28 cellular contexts compared by ENCODE assay signal in genomic region chr20:49906101-49906604, GRCh38. TPM values are rescaled to one million over a fixed set of nuclear protein-coding genes. Genes with fewer than 3 reads are reported as not detected.
DNase-seq lines count a peak whose midpoint lies in the region; ATAC-seq and TF ChIP-seq lines count a peak whose summit lies in the region.
"Had no signal": no experiment of that assay in that cellular context is flagged by ENCODE, and none has a peak within 500 bp of the region (broad histone marks: within the 10 kb centered on the region; RNA-seq: fewer than 3 reads in every experiment).

No MANE protein-coding gene starts in this region.

- ATAC-seq in right lobe of liver = peak in 1 of 4 donors; percentile 8
- ATAC-seq in stimulated activated effector memory CD8-positive, alpha-beta T cell treated with anti-CD3 and anti-CD28 coated beads, Interleukin-12 subunit alpha, Interleukin-12 subunit beta, amount 100 ng/mL, for 72 hours = no peak
- ATAC-seq: activated naive CD4-positive, alpha-beta T cell treated with anti-CD3 and anti-CD28 coated beads, Interleukin-2, amount 50 U/mL, for 72 hours; left ventricle myocardium superior; SK-N-SH treated with all-trans-retinoic acid at 6 μM for 48 hours had no signal

- TF ChIP-seq CTCF in right lobe of liver (IDR thresholded peaks at IDR 0.05) (no peak), glutamatergic neuron (IDR thresholded peaks at IDR 0.05; ENCODE audit: partially characterized antibody, unreplicated experiment) (no peak), PC-9 (conservative IDR thresholded peaks at IDR 0.05) (no peak)

- peaks cover 25% of the 10 kb centered on the region; the same call in 1 of the 2 replicates for H3F3A ChIP-seq in PC-9 (ENCODE audit: insufficient read depth, low read depth)

- intact Hi-C loops in right lobe of liver (cut with DNase I) = no loop called here
- intact Hi-C loops in PC-9 (cut with micrococcal nuclease; ENCODE audit: unreplicated experiment) = no loop called here

- H3K79me2 ChIP-seq in PC-9 (ENCODE audit: low read depth) = peaks cover 19% of the 10 kb centered on the region

- H3K4me1 ChIP-seq in SJSA1 (replicated peaks) = peaks cover 14% of the 10 kb centered on the region
- H3K4me1 ChIP-seq in right lobe of liver = peaks cover 0 to 31% (median 7%) of the 10 kb centered on the region in 4 donors
- no peaks in the 10 kb centered on the region for H3K4me1 ChIP-seq in PC-9 (replicated peaks; ENCODE audit: insufficient read depth)

- CTCF ChIA-PET in PC-9 (lab: Charles Lee) = interaction anchor here (0.6 kb wide), 1 partner anchor 9 kb away, joined by 4 read pairs; the partner anchor contains the start of gene SPATA2

- H3K27me3 ChIP-seq in SJSA1 (replicated peaks) (no peaks in the 10 kb centered on the region), right lobe of liver (no peaks in the 10 kb centered on the region), PC-9 (ENCODE audit: insufficient read depth, low read depth) (no peaks in the 10 kb centered on the region)

- no peak overlapping the region for H3K4me2 ChIP-seq in PC-9

- H3K27me3 Mint-ChIP-seq in glutamatergic neuron (ENCODE audit: unreplicated experiment) = peaks cover 3% of the 10 kb centered on the region
- H3K27me3 Mint-ChIP-seq: naive thymus-derived CD4-positive, alpha-beta T cell; type B pancreatic cell had no signal

- WGBS in right lobe of liver (ENCODE audit: insufficient coverage, low coverage, low lambda C conversion rate, missing lambda C conversion rate) = 80% methylated on average over 3 of the region's 37 CpGs

- no peaks in the 10 kb centered on the region for H3K9me2 ChIP-seq in PC-9 (ENCODE audit: insufficient read depth)

- no peak overlapping the region for H2AFZ ChIP-seq in PC-9

- no peak overlapping the region for H3K4me3 Mint-ChIP-seq in stimulated activated effector memory CD8-positive, alpha-beta T cell treated with anti-CD3 and anti-CD28 coated beads, Interleukin-12 subunit alpha, Interleukin-12 subunit beta, amount 100 ng/mL, for 72 hours
- H3K4me3 Mint-ChIP-seq in glutamatergic neuron (ENCODE audit: unreplicated experiment) = no peak overlapping the region
- H3K4me3 Mint-ChIP-seq: naive thymus-derived CD4-positive, alpha-beta T cell; type B pancreatic cell had no signal

- BruUV-seq in PC-9 (replicated peaks; lab: Mats Ljungman, UMichigan) = no TSS peak

- H3K9me3 ChIP-seq in SJSA1 (replicated peaks) (no peaks in the 10 kb centered on the region), right lobe of liver (no peaks in the 10 kb centered on the region), PC-9 (ENCODE audit: insufficient read depth, low read depth) (no peaks in the 10 kb centered on the region)
- H3K9me3 ChIP-seq: HAP-1 had no signal

- peak overlapping the region; percentile 77 for H3K27ac Mint-ChIP-seq in stimulated activated effector memory CD8-positive, alpha-beta T cell treated with anti-CD3 and anti-CD28 coated beads, Interleukin-12 subunit alpha, Interleukin-12 subunit beta, amount 100 ng/mL, for 72 hours
- no peak overlapping the region for H3K27ac Mint-ChIP-seq in glutamatergic neuron (ENCODE audit: unreplicated experiment)
- H3K27ac Mint-ChIP-seq: activated T-helper 2 cell treated with anti-CD3 and anti-CD28 coated beads, Interferon-gamma antibody, Interleukin-2, Interleukin-4, amounts not matched to agents 10 μg/mL and 5 μg/mL and 100 μg/mL, durations not matched to agents 14 hours and 24 hours and 36 hours; type B pancreatic cell had no signal

- H3K27ac ChIP-seq in SJSA1 (peak overlapping the region; percentile 67), right lobe of liver (no peak overlapping the region), PC-9 (no peak overlapping the region)
- H3K27ac ChIP-seq: 22Rv1 had no signal

- H3K36me3 Mint-ChIP-seq in stimulated activated effector memory CD8-positive, alpha-beta T cell treated with anti-CD3 and anti-CD28 coated beads, Interleukin-12 subunit alpha, Interleukin-12 subunit beta, amount 100 ng/mL, for 72 hours = peaks cover 68% of the 10 kb centered on the region
- peaks cover 5% of the 10 kb centered on the region for H3K36me3 Mint-ChIP-seq in glutamatergic neuron (ENCODE audit: unreplicated experiment)

- DNase-seq in activated effector memory CD4-positive, alpha-beta T cell treated with anti-CD3 and anti-CD28 coated beads, Interleukin-2, amount 50 U/mL, for 16 hours = peak; percentile 61
- DNase-seq in activated effector memory CD4-positive, alpha-beta T cell treated with Interleukin-2 at 50 U/mL for 16 hours = no peak
- DNase-seq in SJSA1 (ENCODE audit: low read depth in 1 of 2, low spot score in 2 of 2) (peak; percentile 26 to 78), right lobe of liver (peak in 2 of 3 donors; percentile 43 to 53), T1000 (lab: John Stamatoyannopoulos, UW) (no peak), glutamatergic neuron (no peak), PC-9 (no peak)
- no peak for DNase-seq in stimulated activated effector memory CD8-positive, alpha-beta T cell treated with anti-CD3 and anti-CD28 coated beads, Interleukin-12 subunit alpha, Interleukin-12 subunit beta, amount 100 ng/mL, for 72 hours (ENCODE audit: low spot score in 2 of 2)
- DNase-seq: activated CD4-positive, alpha-beta T cell treated with anti-CD3 and anti-CD28 coated beads for 4 hours; activated T-cell treated with anti-CD3 and anti-CD28 coated beads for 4 hours; amygdala; C1 segment of cervical spinal cord; DMS79 treated with DMSO at 0.1 percent for 48 hours; effector CD4-positive, alpha-beta T cell; GDM1; left ventricle myocardium superior; MV-4-11; naive thymus-derived CD4-positive, alpha-beta T cell; NCI-H446 treated with DMSO at 0.1 percent for 48 hours; NCI-H774; nucleus accumbens; stimulated activated naive CD4-positive, alpha-beta T cell had no signal

- H4K20me1 ChIP-seq in PC-9 (ENCODE audit: insufficient read depth) = peaks cover 24% of the 10 kb centered on the region

- POLR2A ChIA-PET in PC-9 (lab: Charles Lee; ENCODE audit: unreplicated experiment) = no interaction called here

- no peak overlapping the region for H3K4me3 ChIP-seq in SJSA1
- no peak overlapping the region for H3K4me3 ChIP-seq in right lobe of liver
- no peak overlapping the region for H3K4me3 ChIP-seq in PC-9
- H3K4me3 ChIP-seq: HAP-1 had no signal

- TF ChIP-seq POLR2A in right lobe of liver (IDR thresholded peaks at IDR 0.05) = no peak

- H3K4me1 Mint-ChIP-seq in stimulated activated effector memory CD8-positive, alpha-beta T cell treated with anti-CD3 and anti-CD28 coated beads, Interleukin-12 subunit alpha, Interleukin-12 subunit beta, amount 100 ng/mL, for 72 hours = peaks cover 27% of the 10 kb centered on the region
- H3K4me1 Mint-ChIP-seq in glutamatergic neuron (ENCODE audit: low read depth, unreplicated experiment) = peaks cover 3% of the 10 kb centered on the region

- no peaks in the 10 kb centered on the region for H3K9me3 Mint-ChIP-seq in stimulated activated effector memory CD8-positive, alpha-beta T cell treated with anti-CD3 and anti-CD28 coated beads, Interleukin-12 subunit alpha, Interleukin-12 subunit beta, amount 100 ng/mL, for 72 hours
- no peaks in the 10 kb centered on the region for H3K9me3 Mint-ChIP-seq in glutamatergic neuron (ENCODE audit: unreplicated experiment)
- H3K9me3 Mint-ChIP-seq: activated naive CD4-positive, alpha-beta T cell treated with anti-CD3 and anti-CD28 coated beads, Interleukin-2, amount 50 U/mL, for 72 hours; activated T-helper 2 cell treated with anti-CD3 and anti-CD28 coated beads, Interferon-gamma antibody, Interleukin-2, Interleukin-4, amounts not matched to agents 10 μg/mL and 5 μg/mL and 100 μg/mL, durations not matched to agents 14 hours and 24 hours and 36 hours; naive thymus-derived CD4-positive, alpha-beta T cell; type B pancreatic cell had no signal

- H3K36me3 ChIP-seq in SJSA1 (peaks cover 69% of the 10 kb centered on the region), right lobe of liver (peaks cover 0 to 36% (median 9%) of the 10 kb centered on the region in 4 donors), PC-9 (ENCODE audit: low read depth) (peaks cover 48% of the 10 kb centered on the region)

RNA-seq across cellular contexts. Expression of gene SPATA2, which starts 9.2 kb away (rescaled TPM):
- 2.5 and 3.5 TPM in 2 replicates for total RNA-seq in SJSA1 (2014; rRNA removed; shearing (Covaris generic))
- total RNA-seq in right lobe of liver (1 to 10 TPM; 1.9 to 3.6 (median 2.9) TPM), glutamatergic neuron (ENCODE audit: unreplicated experiment) (9.7 TPM), PC-9 (2021) (7.3 and 10.9 TPM in 2 replicates)

RNA-seq across cellular contexts. Expression of gene RNF114, which starts 30.0 kb away (rescaled TPM):
- total RNA-seq in SJSA1 (2014; rRNA removed; shearing (Covaris generic)) = 168 and 175 TPM in 2 replicates
- total RNA-seq in right lobe of liver (100 to 1,000 TPM in 1 of 6 experiments, 10 to 100 TPM in 5; 38.6 to 113 (median 44.9) TPM), glutamatergic neuron (ENCODE audit: unreplicated experiment) (64.2 TPM), PC-9 (2021) (92.5 and 125 TPM in 2 replicates)

Comparison
In these comparisons a context has a peak if more than half of its experiments do, and no peak if none do; other contexts are left out.
1. DNase-seq: peak in activated effector memory CD4-positive, alpha-beta T cell treated with anti-CD3 and anti-CD28 coated beads, Interleukin-2, amount 50 U/mL, for 16 hours (single experiment), SJSA1 (2 of 2) and right lobe of liver (2 of 3); none in activated effector memory CD4-positive, alpha-beta T cell treated with Interleukin-2 at 50 U/mL for 16 hours (single experiment), stimulated activated effector memory CD8-positive, alpha-beta T cell treated with anti-CD3 and anti-CD28 coated beads, Interleukin-12 subunit alpha, Interleukin-12 subunit beta, amount 100 ng/mL, for 72 hours (0 of 2), T1000 (single experiment), glutamatergic neuron (single experiment) and PC-9 (0 of 2).